Comparison of ENCODE assay signal across 8 cellular contexts in genomic region chr1:6127587-6128163, GRCh38. TPM values are rescaled to one million over a fixed set of nuclear protein-coding genes. Genes with fewer than 3 reads are reported as not detected.
DNase-seq lines count a peak whose midpoint lies in the region; ATAC-seq and TF ChIP-seq lines count a peak whose summit lies in the region.

No MANE protein-coding gene starts in this region.

- no peak for TF ChIP-seq CTCF in GM10266 (IDR thresholded peaks at IDR 0.05; ENCODE audit: control insufficient read depth, insufficient read depth, low read depth, missing control alignments)
- no peak for TF ChIP-seq CTCF in prostate gland (IDR thresholded peaks at IDR 0.05)
- TF ChIP-seq CTCF in upper lobe of right lung (IDR thresholded peaks at IDR 0.05), result no peak

- H3K4me1 Mint-ChIP-seq in activated T-cell treated with anti-CD3 and anti-CD28 coated beads, Interleukin-2, amount 50 U/mL, for 72 hours (ENCODE audit: low read depth), result no peaks in the 10 kb centered on the region

- ATAC-seq in activated T-cell treated with anti-CD3 and anti-CD28 coated beads, Interleukin-2, amount 50 U/mL, for 72 hours (replicated peaks in 1 of 2), result peak; percentile 89 to 91
- ATAC-seq in upper lobe of right lung (peak; percentile 95), GM18867 (IDR thresholded peaks at IDR 0.05; ENCODE audit: unreplicated experiment) (no peak)

- intact Hi-C loops in prostate gland (cut with DNase I), result no loop called here
- intact Hi-C loops in upper lobe of right lung (cut with DNase I), result no loop called here

- no peaks in the 10 kb centered on the region for H3K4me1 ChIP-seq in NT2/D1 (ENCODE audit: insufficient read depth, insufficient read length)
- H3K4me1 ChIP-seq in prostate gland (replicated peaks), result no peaks in the 10 kb centered on the region
- H3K4me1 ChIP-seq in upper lobe of right lung, result peaks cover 5% of the 10 kb centered on the region

- H3K9ac ChIP-seq in NT2/D1 (ENCODE audit: insufficient read length, low read depth), result no peak overlapping the region

- H3K27me3 Mint-ChIP-seq in activated T-cell treated with anti-CD3 and anti-CD28 coated beads, Interleukin-2, amount 50 U/mL, for 72 hours (ENCODE audit: low read depth), result peaks cover 6% of the 10 kb centered on the region

- TF ChIP-seq POLR2A in prostate gland (IDR thresholded peaks at IDR 0.05), result no peak

- DNase-seq in GM10266 (ENCODE audit: extremely low spot score), result peak; percentile 81
- peak; percentile 36 for DNase-seq in NT2/D1 (ENCODE audit: low read depth, low spot score)
- DNase-seq in activated T-cell treated with anti-CD3 and anti-CD28 coated beads, Interleukin-2, amount 50 U/mL, for 72 hours, result peak; percentile 73
- peak; percentile 50 for DNase-seq in foreskin melanocyte
- peak; percentile 76 for DNase-seq in prostate gland (ENCODE audit: low spot score)
- DNase-seq in upper lobe of right lung, result peak; percentile 92
- DNase-seq in MG63, result no peak

- H3K27ac ChIP-seq in prostate gland (no peak overlapping the region), upper lobe of right lung (no peak overlapping the region)

- H3K36me3 ChIP-seq in NT2/D1 (ENCODE audit: insufficient read depth, insufficient read length, low read length) (no peaks in the 10 kb centered on the region), prostate gland (no peaks in the 10 kb centered on the region), upper lobe of right lung (no peaks in the 10 kb centered on the region), MG63 (no peaks in the 10 kb centered on the region)

- H3K4me3 ChIP-seq in NT2/D1 (ENCODE audit: insufficient read length, low read depth), result no peak overlapping the region
- H3K4me3 ChIP-seq in prostate gland, result no peak overlapping the region
- H3K4me3 ChIP-seq in upper lobe of right lung, result no peak overlapping the region
- no peak overlapping the region for H3K4me3 ChIP-seq in MG63

- no peak overlapping the region for H3K27ac Mint-ChIP-seq in activated T-cell treated with anti-CD3 and anti-CD28 coated beads, Interleukin-2, amount 50 U/mL, for 72 hours

- WGBS in prostate gland, result 12% methylated on average over 38 of the region's 41 CpGs

- H3K9me3 ChIP-seq in NT2/D1 (ENCODE audit: insufficient read depth, low read length), result no peaks in the 10 kb centered on the region
- no peaks in the 10 kb centered on the region for H3K9me3 ChIP-seq in prostate gland
- H3K9me3 ChIP-seq in upper lobe of right lung, result no peaks in the 10 kb centered on the region
- H3K9me3 ChIP-seq in MG63, result peaks cover 3% of the 10 kb centered on the region; the same call in 1 of the 2 replicates

- H3K9me3 Mint-ChIP-seq in activated T-cell treated with anti-CD3 and anti-CD28 coated beads, Interleukin-2, amount 50 U/mL, for 72 hours, result peaks cover 4% of the 10 kb centered on the region in 2 donors

- no peaks in the 10 kb centered on the region for H3K27me3 ChIP-seq in NT2/D1 (ENCODE audit: insufficient read depth, insufficient read length)
- H3K27me3 ChIP-seq in prostate gland (replicated peaks; ENCODE audit: insufficient read depth), result no peaks in the 10 kb centered on the region
- H3K27me3 ChIP-seq in upper lobe of right lung, result no peaks in the 10 kb centered on the region
- H3K27me3 ChIP-seq in MG63, result no peaks in the 10 kb centered on the region

- no peak overlapping the region for H3K4me3 Mint-ChIP-seq in activated T-cell treated with anti-CD3 and anti-CD28 coated beads, Interleukin-2, amount 50 U/mL, for 72 hours

- H3K36me3 Mint-ChIP-seq in activated T-cell treated with anti-CD3 and anti-CD28 coated beads, Interleukin-2, amount 50 U/mL, for 72 hours (ENCODE audit: insufficient read depth in 2 of 2), result peaks cover 3% of the 10 kb centered on the region in 2 donors

RNA-seq across cellular contexts. Expression of gene CHD5, which starts 52.4 kb away (rescaled TPM):
- total RNA-seq in activated T-cell treated with anti-CD3 and anti-CD28 coated beads, Interleukin-2, amount 50 U/mL, for 72 hours, result under 1 TPM; 0.16 to 0.31 TPM
- 10 to 100 TPM in 1 of 2 donors, 1 to 10 TPM in 1; 4.9 to 17.0 TPM for total RNA-seq in prostate gland
- 0.23 TPM for total RNA-seq in upper lobe of right lung
- 0.07 and 0.23 TPM in 2 replicates for total RNA-seq in MG63 (2014; rRNA removed; shearing (Covaris generic); ENCODE audit: low replicate concordance)
